ENCODE assay signal across 13 cellular contexts in genomic region chr7:33766396-33766795, GRCh38.
DNase-seq lines count a peak whose midpoint lies in the region; ATAC-seq and TF ChIP-seq lines count a peak whose summit lies in the region.
"Had no signal": no experiment of that assay in that cellular context is flagged by ENCODE, and none has a peak within 500 bp of the region (broad histone marks: within the 10 kb centered on the region; RNA-seq: fewer than 3 reads in every experiment).

No MANE protein-coding gene starts in this region.

- H4K20me1 ChIP-seq in osteoblast (ENCODE audit: insufficient read depth, low read length), result no peaks in the 10 kb centered on the region

- H3K4me2 ChIP-seq in osteoblast (ENCODE audit: insufficient read depth, low read length), result no peak overlapping the region

- H3K27me3 ChIP-seq in ACC112 (ENCODE audit: insufficient read depth, low read length), result no peaks in the 10 kb centered on the region
- H3K27me3 ChIP-seq in osteoblast (ENCODE audit: insufficient read depth, low read length), result no peaks in the 10 kb centered on the region

- peaks cover 32% of the 10 kb centered on the region for H3K4me1 ChIP-seq in ACC112 (ENCODE audit: control insufficient read depth, insufficient read depth, low read length, unreplicated experiment)
- peaks cover 37% of the 10 kb centered on the region for H3K4me1 ChIP-seq in osteoblast (ENCODE audit: insufficient read depth, low read length)

- no peak for TF ChIP-seq POLR2A in lower leg skin (IDR thresholded peaks at IDR 0.05)

- WGBS in lower leg skin, 2 donors, result 57 to 88% methylated on average over 1 of the region's 1 CpG

- TF ChIP-seq CTCF in fibroblast of the aortic adventitia (IDR thresholded peaks at IDR 0.05; ENCODE audit: insufficient read depth, low read length), result no peak
- TF ChIP-seq CTCF in osteoblast (IDR thresholded peaks at IDR 0.05; ENCODE audit: extremely low read depth, low read depth, low read length), result no peak
- TF ChIP-seq CTCF in lower leg skin (IDR thresholded peaks at IDR 0.05), result no peak

- H3K27ac ChIP-seq in ACC112 (ENCODE audit: low read depth, low read length) (peak overlapping the region; percentile 90), osteoblast (ENCODE audit: low read depth, low read length) (peak overlapping the region; percentile 75)

- ATAC-seq in GM18511 (IDR thresholded peaks at IDR 0.05; ENCODE audit: unreplicated experiment), result no peak
- ATAC-seq in HG03025 (IDR thresholded peaks at IDR 0.05; ENCODE audit: low FRiP score, unreplicated experiment), result no peak
- ATAC-seq: HCT116 had no signal

- H3K9me3 ChIP-seq in osteoblast (ENCODE audit: low read depth, low read length), result no peaks in the 10 kb centered on the region

- DNase-seq in dermis blood vessel endothelial cell (peak; percentile 56), fibroblast of the aortic adventitia (ENCODE audit: low read depth) (peak; percentile 85), osteoblast (ENCODE audit: insufficient read length, low spot score, missing footprints) (no peak), lower leg skin (ENCODE audit: low spot score in 2 of 2) (no peak)
- DNase-seq: 8988T; C1 segment of cervical spinal cord; Calu3; CD4-positive, alpha-beta T cell; DMS 273 treated with DMSO at 0.1 percent for 48 hours had no signal

- H3K4me3 ChIP-seq in ACC112 (ENCODE audit: low read depth, low read length) (no peak overlapping the region), fibroblast of the aortic adventitia (ENCODE audit: low read depth, low read length) (no peak overlapping the region), osteoblast (ENCODE audit: insufficient read depth, low read length) (no peak overlapping the region), lower leg skin (ENCODE audit: low read depth, poor library complexity, severe bottlenecking) (no peak overlapping the region)

- H3K79me2 ChIP-seq in ACC112 (ENCODE audit: control insufficient read depth, insufficient read depth, low read length, unreplicated experiment) (no peaks in the 10 kb centered on the region), osteoblast (ENCODE audit: insufficient read depth, low read length) (no peaks in the 10 kb centered on the region)

- no peak overlapping the region for H2AFZ ChIP-seq in ACC112 (ENCODE audit: low read length, unreplicated experiment)
- no peak overlapping the region for H2AFZ ChIP-seq in osteoblast (ENCODE audit: low read length)

- intact Hi-C loops in lower leg skin (cut with DNase I; ENCODE audit: low total_unique reads), result no loop called here

- H3K36me3 ChIP-seq in ACC112 (ENCODE audit: insufficient read depth, low read length) (no peaks in the 10 kb centered on the region), osteoblast (ENCODE audit: insufficient read depth, low read length) (no peaks in the 10 kb centered on the region)

Comparison
In these comparisons a context has a peak if more than half of its experiments do, and no peak if none do; other contexts are left out.
1. DNase-seq: peak in dermis blood vessel endothelial cell (single experiment) and fibroblast of the aortic adventitia (single experiment); none in osteoblast (single experiment) and lower leg skin (0 of 2).